ENCODE assay signal across 2 cellular contexts in genomic region chr4:120921456-120922389, GRCh38.
TF ChIP-seq lines count a peak whose summit lies in the region.

No MANE protein-coding gene starts in this region.

TF ChIP-seq in Ishikawa, 13 proteins besides CTCF, POLR2A, EP300 and RAD21 (continued from another document):
- TF ChIP-seq CREB1 (IDR thresholded peaks at IDR 0.05; ENCODE audit: low read depth), result 0 out of 2 replicates have a peak, but pooled peaks have one; percentile 29
- peak; percentile 91 for TF ChIP-seq MAX (IDR thresholded peaks at IDR 0.05)
- peak; percentile 99 for TF ChIP-seq EGR1 (IDR thresholded peaks at IDR 0.05)
- TF ChIP-seq REST (IDR thresholded peaks at IDR 0.05; ENCODE audit: low read depth), result no peak

TF ChIP-seq in H1, 55 proteins besides CTCF, POLR2A, EP300 and RAD21:
- TF ChIP-seq ATF2 (IDR thresholded peaks at IDR 0.05; ENCODE audit: low read length) (no peak), TBP (IDR thresholded peaks at IDR 0.05; ENCODE audit: low read depth, low read length) (0 out of 2 replicates have a peak, but pooled peaks have one; percentile 24), BACH1 (IDR thresholded peaks at IDR 0.05; ENCODE audit: low read length) (peak; percentile 61), KDM4A (IDR thresholded peaks at IDR 0.05; ENCODE audit: low read depth, low read length, severe bottlenecking) (no peak), SAP30 (IDR thresholded peaks at IDR 0.05; ENCODE audit: insufficient read depth, insufficient replicate concordance, low read length) (no peak), SUZ12 (IDR thresholded peaks at IDR 0.05; ENCODE audit: low read length) (peak; percentile 43; the same call in 1 of the 2 replicates), HDAC2 (IDR thresholded peaks at IDR 0.05; ENCODE audit: borderline replicate concordance in 1 of 2, low read depth in 2 of 2, low read length in 2 of 2) (peak; percentile 50 to 80; a peak in 2 of 4 replicates), TEAD4 (IDR thresholded peaks at IDR 0.05; ENCODE audit: low read depth, low read length) (no peak), CHD1 (IDR thresholded peaks at IDR 0.05; ENCODE audit: low read depth, low read length) (no peak), ASH2L (IDR thresholded peaks at IDR 0.05; ENCODE audit: low read length) (peak; percentile 53), SP4 (IDR thresholded peaks at IDR 0.05; ENCODE audit: low read length) (no peak)
